32 cellular contexts compared by ENCODE assay signal in the genomic region with DNA sequence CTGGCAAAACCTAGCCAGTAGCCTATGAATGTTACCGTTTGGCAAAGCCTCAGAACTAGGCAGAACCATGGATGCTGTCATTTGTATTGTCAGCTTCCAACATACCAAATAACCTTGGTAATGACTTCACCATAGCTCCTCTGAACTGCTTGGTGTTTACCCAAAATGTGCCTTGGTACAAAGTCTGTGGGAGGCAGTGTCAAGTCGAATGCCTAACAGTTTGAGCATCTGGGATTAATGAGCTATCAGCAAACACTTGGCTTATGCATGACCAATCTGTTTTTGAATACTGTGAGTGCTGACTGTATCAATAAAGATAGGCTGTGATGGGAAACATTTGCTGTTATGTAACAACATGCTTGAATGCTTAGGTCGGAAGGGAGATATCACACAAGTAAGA.
"Had no signal": no experiment of that assay in that cellular context is flagged by ENCODE, and none has a peak within 500 bp of the region (broad histone marks: within the 10 kb centered on the region; RNA-seq: fewer than 3 reads in every experiment).

No MANE protein-coding gene starts in this region.

- H3K36me3 Mint-ChIP-seq: activated naive CD4-positive, alpha-beta T cell treated with anti-CD3 and anti-CD28 coated beads, Interleukin-2, amount 50 U/mL, for 72 hours; naive thymus-derived CD8-positive, alpha-beta T cell had no signal

- H3K27ac Mint-ChIP-seq: activated CD4-positive, alpha-beta memory T cell treated with anti-CD3 and anti-CD28 coated beads, Interleukin-2, amount 10 ng/mL, durations not matched to agents 7 days and 5 days; activated CD4-positive, alpha-beta T cell treated with anti-CD3 and anti-CD28 coated beads, Interleukin-2, amount 10 ng/mL, durations not matched to agents 7 days and 5 days; activated naive CD4-positive, alpha-beta T cell treated with anti-CD3 and anti-CD28 coated beads, Interleukin-2, amount 50 U/mL, for 72 hours; activated T-helper 2 cell treated with anti-CD3 and anti-CD28 coated beads, Interferon-gamma antibody, Interleukin-2, Interleukin-4, amounts not matched to agents 10 μg/mL and 5 μg/mL and 100 μg/mL, durations not matched to agents 14 hours and 24 hours and 36 hours; naive thymus-derived CD8-positive, alpha-beta T cell; neural progenitor cell; T-helper 17 cell; WTC11 had no signal

- H3K4me3 ChIP-seq: coronary artery, dorsolateral prefrontal cortex, heart right ventricle, left lung, lower lobe of right lung, neural progenitor cell, testis, transverse colon had no signal

- H3K4me1 Mint-ChIP-seq: activated CD4-positive, alpha-beta memory T cell treated with anti-CD3 and anti-CD28 coated beads, Interleukin-2, amount 10 ng/mL, durations not matched to agents 7 days and 5 days; activated CD4-positive, alpha-beta T cell treated with anti-CD3 and anti-CD28 coated beads, Interleukin-2, amount 10 ng/mL, durations not matched to agents 7 days and 5 days; naive thymus-derived CD8-positive, alpha-beta T cell; neural progenitor cell; T-helper 17 cell; WTC11 had no signal

- DNase-seq: activated CD4-positive, alpha-beta memory T cell treated with anti-CD3 and anti-CD28 coated beads, Interleukin-2, amount 10 ng/mL, durations not matched to agents 7 days and 5 days; activated CD4-positive, alpha-beta T cell treated with anti-CD3 and anti-CD28 coated beads for 1 hour; activated CD4-positive, alpha-beta T cell treated with anti-CD3 and anti-CD28 coated beads, Interleukin-2, amount 10 ng/mL, durations not matched to agents 7 days and 5 days; activated CD8-positive, alpha-beta memory T cell treated with anti-CD3 and anti-CD28 coated beads, Interleukin-2, amount 50 U/mL, for 48 hours; activated naive CD4-positive, alpha-beta T cell; activated T-cell treated with anti-CD3 and anti-CD28 coated beads, Interleukin-2, amount 50 U/mL, for 4 hours; anterior cingulate cortex; brain microvascular endothelial cell; dorsolateral prefrontal cortex; effector memory CD4-positive, alpha-beta T cell; erythroblast; foreskin melanocyte; heart right ventricle; left lung; lower lobe of right lung; mesenchymal stem cell; naive thymus-derived CD8-positive, alpha-beta T cell; occipital lobe; posterior cingulate gyrus; right cardiac atrium; stimulated activated CD4-positive, alpha-beta T cell treated with anti-CD3 and anti-CD28 coated beads, Interleukin-4, amount 100 ng/mL, for 1 hour; stimulated activated naive CD8-positive, alpha-beta T cell treated with anti-CD3 and anti-CD28 coated beads, Interleukin-15, Interleukin-2, amounts not matched to agents 100 U/mL and 50 U/mL, for 24 hours; SW 1271; T-helper 17 cell; T1000; testis; transverse colon had no signal

- H3K9me3 Mint-ChIP-seq: activated CD4-positive, alpha-beta memory T cell treated with anti-CD3 and anti-CD28 coated beads, Interleukin-2, amount 10 ng/mL, durations not matched to agents 7 days and 5 days; activated CD4-positive, alpha-beta T cell treated with anti-CD3 and anti-CD28 coated beads, Interleukin-2, amount 10 ng/mL, durations not matched to agents 7 days and 5 days; activated T-helper 2 cell treated with anti-CD3 and anti-CD28 coated beads, Interferon-gamma antibody, Interleukin-2, Interleukin-4, amounts not matched to agents 10 μg/mL and 5 μg/mL and 100 μg/mL, durations not matched to agents 14 hours and 24 hours and 36 hours had no signal

- H3K4me3 Mint-ChIP-seq: activated CD4-positive, alpha-beta memory T cell treated with anti-CD3 and anti-CD28 coated beads, Interleukin-2, amount 10 ng/mL, durations not matched to agents 7 days and 5 days; activated CD4-positive, alpha-beta T cell treated with anti-CD3 and anti-CD28 coated beads, Interleukin-2, amount 10 ng/mL, durations not matched to agents 7 days and 5 days; activated T-cell treated with anti-CD3 and anti-CD28 coated beads, Interleukin-2, amount 50 U/mL, for 4 hours; naive thymus-derived CD8-positive, alpha-beta T cell; neural progenitor cell; T-helper 17 cell; WTC11 had no signal

- H3K27me3 Mint-ChIP-seq: activated CD4-positive, alpha-beta memory T cell treated with anti-CD3 and anti-CD28 coated beads, Interleukin-2, amount 10 ng/mL, durations not matched to agents 7 days and 5 days; activated CD4-positive, alpha-beta T cell treated with anti-CD3 and anti-CD28 coated beads, Interleukin-2, amount 10 ng/mL, durations not matched to agents 7 days and 5 days; T-helper 17 cell had no signal

- ATAC-seq: activated naive CD4-positive, alpha-beta T cell treated with anti-CD3 and anti-CD28 coated beads, Interleukin-2, amount 50 U/mL, for 72 hours; activated T-cell treated with anti-CD3 and anti-CD28 coated beads, Interleukin-2, amount 50 U/mL, for 4 hours; heart right ventricle; left lung; lower lobe of right lung; naive thymus-derived CD8-positive, alpha-beta T cell; right cardiac atrium; stimulated activated naive CD8-positive, alpha-beta T cell treated with anti-CD3 and anti-CD28 coated beads, Interleukin-15, Interleukin-2, amounts not matched to agents 100 U/mL and 50 U/mL, for 24 hours; T-helper 17 cell; WTC11 had no signal
